10 cellular contexts compared by ENCODE assay signal in the genomic region with DNA sequence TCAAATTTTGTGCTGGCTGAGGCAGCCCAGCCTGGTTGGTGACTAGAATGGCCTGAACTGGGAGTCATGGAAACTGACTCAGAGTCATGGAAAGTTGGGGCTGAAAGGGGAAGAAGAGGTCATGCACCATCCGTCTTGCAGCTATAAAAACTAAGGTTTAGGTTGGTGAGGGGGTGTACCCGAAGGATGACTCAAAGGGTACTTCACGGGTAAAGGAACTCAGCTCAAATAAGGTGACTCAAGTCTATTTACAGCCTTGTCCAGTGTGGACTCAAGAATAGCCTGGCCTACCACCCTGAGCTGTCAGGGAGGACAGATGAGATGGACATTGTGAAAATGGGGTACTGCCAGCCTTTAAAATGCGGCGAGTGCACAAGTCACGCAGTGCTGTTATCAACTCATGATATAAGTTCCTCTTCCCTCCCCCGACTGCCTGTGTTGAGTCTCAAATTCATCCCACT. TPM values are rescaled to one million over a fixed set of nuclear protein-coding genes. Genes with fewer than 3 reads are reported as not detected.
DNase-seq lines count a peak whose midpoint lies in the region; ATAC-seq and TF ChIP-seq lines count a peak whose summit lies in the region.
"Had no signal": no experiment of that assay in that cellular context is flagged by ENCODE, and none has a peak within 500 bp of the region (broad histone marks: within the 10 kb centered on the region; RNA-seq: fewer than 3 reads in every experiment).

No MANE protein-coding gene starts in this region.

- intact Hi-C loops in Right ventricle myocardium superior (cut with DNase I) (no loop called here), cardiac septum (cut with DNase I) (no loop called here), tibial artery (cut with DNase I; ENCODE audit: low total_unique reads) (no loop called here)

- H3K9me3 ChIP-seq in upper lobe of left lung (no peaks in the 10 kb centered on the region), tibial artery (no peaks in the 10 kb centered on the region)

- peak in 1 of 4 donors; percentile 14 for TF ChIP-seq POLR2A in upper lobe of left lung (IDR thresholded peaks at IDR 0.05)

- WGBS in upper lobe of left lung, 2 donors = 60 to 67% methylated on average over 7 of the region's 7 CpGs

- H3K36me3 ChIP-seq in upper lobe of left lung (no peaks in the 10 kb centered on the region), tibial artery (no peaks in the 10 kb centered on the region)
- H3K36me3 ChIP-seq: SJSA1 had no signal

- DNase-seq in Right ventricle myocardium superior = no peak
- no peak for DNase-seq in cardiac septum (ENCODE audit: low spot score)
- peak; percentile 63 to 74 for DNase-seq in Kasumi-1 (lab: John Stamatoyannopoulos, UW)
- DNase-seq in fibroblast of pulmonary artery (ENCODE audit: low read depth) = peak; percentile 6
- DNase-seq in upper lobe of left lung = peak in 1 of 2 donors; percentile 50
- no peak for DNase-seq in HPDE6-E6E7 (ENCODE audit: extremely low spot score)
- DNase-seq in NCI-H1417 (lab: John Stamatoyannopoulos, UW) = no peak
- DNase-seq in tibial artery = no peak

- H3K4me1 ChIP-seq in upper lobe of left lung (peaks cover 0 to 6% (median 0%) of the 10 kb centered on the region in 4 donors), tibial artery (no peaks in the 10 kb centered on the region)
- H3K4me1 ChIP-seq: SJSA1 had no signal

- H3K27me3 ChIP-seq in upper lobe of left lung = no peaks in the 10 kb centered on the region
- peaks cover 0 to 12% of the 10 kb centered on the region in 2 donors for H3K27me3 ChIP-seq in tibial artery

- ATAC-seq in Right ventricle myocardium superior (ENCODE audit: poor library complexity) (peak; percentile 32), upper lobe of left lung (ENCODE audit: low FRiP score in 2 of 2) (peak; percentile 51 to 77)

- TF ChIP-seq EP300 in upper lobe of left lung (IDR thresholded peaks at IDR 0.05) = peak in 1 of 4 donors; percentile 20

- TF ChIP-seq CTCF in fibroblast of pulmonary artery (IDR thresholded peaks at IDR 0.05; ENCODE audit: low read length, missing control alignments) (no peak), upper lobe of left lung (IDR thresholded peaks at IDR 0.05) (no peak), tibial artery (IDR thresholded peaks at IDR 0.05) (no peak)

- H3K27ac ChIP-seq in upper lobe of left lung (peak overlapping the region in 2 of 4 donors; percentile 24 to 73), tibial artery (no peak overlapping the region)
- H3K27ac ChIP-seq: SJSA1 had no signal

- H3K4me3 ChIP-seq in fibroblast of pulmonary artery (replicated peaks; ENCODE audit: low read depth, low read length) (no peak overlapping the region), upper lobe of left lung (no peak overlapping the region), tibial artery (no peak overlapping the region)
- H3K4me3 ChIP-seq: SJSA1 had no signal

RNA-seq across cellular contexts. Expression of a gene that starts 18.6 kb away (rescaled TPM):
- total RNA-seq in Right ventricle myocardium superior = 0.16 TPM
- total RNA-seq in cardiac septum = not detected
- total RNA-seq in upper lobe of left lung = 1 to 10 TPM in 3 of 6 donors, under 1 TPM in 3; 0.49 to 3.1 (median 1.5) TPM
- total RNA-seq: glomerular endothelial cell, SJSA1 had no signal

RNA-seq across cellular contexts. Expression of a gene that starts 33.3 kb away (rescaled TPM):
- total RNA-seq in Right ventricle myocardium superior (1.00 TPM), cardiac septum (0.24 TPM), upper lobe of left lung (10 to 100 TPM in 3 of 6 donors, 1 to 10 TPM in 2, under 1 TPM in 1; 0.98 to 19.4 (median 9.7) TPM)
- total RNA-seq: glomerular endothelial cell, SJSA1 had no signal

RNA-seq across cellular contexts. Expression of a gene that starts 46.2 kb away (rescaled TPM):
- total RNA-seq in Right ventricle myocardium superior (1.7 TPM), cardiac septum (2.6 TPM), upper lobe of left lung (10 to 100 TPM; 10.7 to 26.5 (median 18.0) TPM)
- total RNA-seq: glomerular endothelial cell, SJSA1 had no signal

RNA-seq across cellular contexts. Expression of a gene that starts 54.7 kb away (rescaled TPM):
- not detected for total RNA-seq in Right ventricle myocardium superior
- not detected for total RNA-seq in cardiac septum
- total RNA-seq in upper lobe of left lung = 1 to 10 TPM in 1 of 6 donors, under 1 TPM in 1, not detected in 4; 0.37 to 2.7 TPM
- total RNA-seq: glomerular endothelial cell, SJSA1 had no signal

Comparison
In these comparisons a context has a peak if more than half of its experiments do, and no peak if none do; other contexts are left out.
1. DNase-seq: peak in Kasumi-1 (2 of 2) and fibroblast of pulmonary artery (single experiment); none in Right ventricle myocardium superior (single experiment), cardiac septum (single experiment), HPDE6-E6E7 (single experiment), NCI-H1417 (0 of 3) and tibial artery (0 of 2).